In the genomic region with DNA sequence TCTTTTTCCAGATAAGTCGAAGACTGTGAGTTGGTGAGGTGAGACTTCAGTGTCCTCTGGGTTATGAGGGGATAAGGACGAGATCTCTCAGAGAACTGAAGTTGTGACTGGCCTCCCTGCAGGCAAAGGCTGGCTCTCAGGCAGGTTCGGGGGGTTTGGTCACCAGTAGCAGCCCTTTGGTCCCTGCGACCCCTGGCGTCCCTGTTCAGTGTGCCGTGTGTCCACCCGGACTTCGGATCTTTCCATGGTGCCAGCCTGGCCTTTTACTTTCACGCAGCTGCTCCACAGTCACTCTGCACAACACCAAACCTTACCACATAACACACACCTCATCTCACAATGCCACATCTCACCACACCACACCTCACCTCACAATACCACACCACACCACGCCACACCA, we compare ENCODE assay signal across 1 cellular context.
TF ChIP-seq lines count a peak whose summit lies in the region.

No MANE protein-coding gene starts in this region.

TF ChIP-seq in HepG2, 621 proteins besides CTCF, POLR2A, EP300 and RAD21 (continued from another document):
- no peak for TF ChIP-seq HNF1A (IDR thresholded peaks at IDR 0.05; ENCODE audit: low read depth)
- TF ChIP-seq HNF1A (CRISPR knock-in tag; IDR thresholded peaks at IDR 0.05; ENCODE audit: borderline replicate concordance) = no peak
- peak; percentile 25 for TF ChIP-seq XRCC5 (optimal IDR thresholded peaks at IDR 0.05; ENCODE audit: low read length)
- TF ChIP-seq EEA1 (CRISPR knock-in tag; IDR thresholded peaks at IDR 0.05; ENCODE audit: borderline replicate concordance) = no peak
- no peak for TF ChIP-seq ZNF335 (CRISPR knock-in tag; IDR thresholded peaks at IDR 0.05)
- no peak for TF ChIP-seq TAF1 (CRISPR knock-in tag; IDR thresholded peaks at IDR 0.05)
- TF ChIP-seq, protein P1, sequence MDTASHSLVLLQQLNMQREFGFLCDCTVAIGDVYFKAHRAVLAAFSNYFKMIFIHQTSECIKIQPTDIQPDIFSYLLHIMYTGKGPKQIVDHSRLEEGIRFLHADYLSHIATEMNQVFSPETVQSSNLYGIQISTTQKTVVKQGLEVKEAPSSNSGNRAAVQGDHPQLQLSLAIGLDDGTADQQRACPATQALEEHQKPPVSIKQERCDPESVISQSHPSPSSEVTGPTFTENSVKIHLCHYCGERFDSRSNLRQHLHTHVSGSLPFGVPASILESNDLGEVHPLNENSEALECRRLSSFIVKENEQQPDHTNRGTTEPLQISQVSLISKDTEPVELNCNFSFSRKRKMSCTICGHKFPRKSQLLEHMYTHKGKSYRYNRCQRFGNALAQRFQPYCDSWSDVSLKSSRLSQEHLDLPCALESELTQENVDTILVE (CRISPR knock-in tag; IDR thresholded peaks at IDR 0.05) = no peak
- TF ChIP-seq ERF (CRISPR knock-in tag; IDR thresholded peaks at IDR 0.05) = no peak
